ENCODE assay signal across 15 cellular contexts in the genomic region with DNA sequence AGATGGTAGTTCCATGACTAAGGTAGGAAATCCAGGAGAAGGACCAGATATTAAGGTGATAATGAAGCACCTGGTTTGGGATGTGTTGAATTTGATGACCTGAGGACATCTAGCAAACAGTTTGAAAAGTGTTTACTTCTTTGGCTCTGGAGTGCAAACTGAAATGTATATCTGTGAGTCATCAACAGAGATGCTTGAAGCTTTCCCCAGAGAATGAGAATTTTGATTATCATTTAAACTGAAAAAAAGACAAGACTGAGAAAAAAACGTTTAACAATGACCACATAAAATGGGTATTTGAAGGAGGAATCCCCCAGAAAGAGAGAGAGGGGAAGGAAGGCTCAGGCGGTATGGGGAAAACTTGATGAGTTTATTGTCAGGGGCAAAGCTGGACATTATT.
"Had no signal": no experiment of that assay in that cellular context is flagged by ENCODE, and none has a peak within 500 bp of the region (broad histone marks: within the 10 kb centered on the region; RNA-seq: fewer than 3 reads in every experiment).

No MANE protein-coding gene starts in this region.

- H3K9me3 ChIP-seq: esophagus squamous epithelium, vagina had no signal

- H3K4me2 ChIP-seq: hepatocyte had no signal

- H3K79me2 ChIP-seq: hepatocyte had no signal

- H3K36me3 ChIP-seq: esophagus squamous epithelium, gastroesophageal sphincter, tibial nerve, vagina had no signal

- H3K4me1 ChIP-seq: gastroesophageal sphincter, tibial nerve, vagina had no signal

- H2AFZ ChIP-seq: hepatocyte had no signal

- ATAC-seq: activated T-helper 17 cell treated with anti-CD3 and anti-CD28 coated beads, Interleukin-2, amount 50 U/mL, for 72 hours; gastroesophageal sphincter; stimulated activated memory B cell treated with anti-CD40 and anti-IgM and Interleukin-4, amounts not matched to agents 10 μg/mL and 1 μg/mL and 100 μg/mL, for 72 hours had no signal

- DNase-seq: activated CD4-positive, alpha-beta T cell treated with anti-CD3 and anti-CD28 coated beads, Interleukin-2, amount 10 ng/mL, durations not matched to agents 7 days and 5 days; activated CD4-positive, CD25-positive, alpha-beta regulatory T cell; activated naive CD4-positive, alpha-beta T cell treated with anti-CD3 and anti-CD28 coated beads, Interleukin-2, amount 10 ng/mL, durations not matched to agents 7 days and 5 days; activated T-cell treated with anti-CD3 and anti-CD28 coated beads for 4 hours; endodermal cell; esophagus squamous epithelium; naive B cell; small intestine; T-helper 2 cell had no signal

- H3K4me3 ChIP-seq: esophagus squamous epithelium, gastroesophageal sphincter, hepatocyte, tibial nerve, vagina had no signal

- H3K27me3 ChIP-seq: esophagus squamous epithelium, gastroesophageal sphincter, hepatocyte, tibial nerve, vagina had no signal

- H3K27ac ChIP-seq: gastroesophageal sphincter, hepatocyte, tibial nerve, vagina had no signal
